ENCODE assay signal across 9 cellular contexts in genomic region chr4:39976945-39977488, GRCh38. TPM values are rescaled to one million over a fixed set of nuclear protein-coding genes. Genes with fewer than 3 reads are reported as not detected.
DNase-seq lines count a peak whose midpoint lies in the region; ATAC-seq, FAIRE-seq and TF ChIP-seq lines count a peak whose summit lies in the region.
"Had no signal": no experiment of that assay in that cellular context is flagged by ENCODE, and none has a peak within 500 bp of the region (broad histone marks: within the 10 kb centered on the region; RNA-seq: fewer than 3 reads in every experiment).

No MANE protein-coding gene starts in this region.

- peaks cover 32% of the 10 kb centered on the region for H3K4me1 Mint-ChIP-seq in activated B cell treated with CpG ODN at 0.5 μM for 24 hours

- FAIRE-seq in HTR-8/SVneo (lab: Jason Lieb, UNC): no peak
- FAIRE-seq: TTC549 had no signal

- H3K36me3 Mint-ChIP-seq in activated B cell treated with CpG ODN at 0.5 μM for 24 hours (ENCODE audit: low read depth): peaks cover 35% of the 10 kb centered on the region

- ATAC-seq in GM21423 (IDR thresholded peaks at IDR 0.05; ENCODE audit: unreplicated experiment): peak; percentile 22
- ATAC-seq in activated B cell treated with CpG ODN at 0.5 μM for 24 hours (ENCODE audit: low read depth): peak; percentile 17

- POLR2A ChIA-PET in activated B cell treated with CpG ODN at 0.5 μM for 24 hours (lab: Charles Lee): interaction anchor here (0.6 to 1.0 kb wide), 3 partner anchors 255 to 1215 kb away, joined by 3 to 5 read pairs (median 5); no protein-coding TSS in a partner anchor

- intact Hi-C loops in activated B cell treated with CpG ODN at 0.5 μM for 24 hours (cut with micrococcal nuclease): loop anchor here (1.0 to 10.0 kb wide), 15 partner anchors 45 to 1072 kb away; partner anchors contain the start of genes LIAS, RPL9, UBE2K and UGDH

- peak overlapping the region; percentile 83 for H3K4me3 Mint-ChIP-seq in activated B cell treated with CpG ODN at 0.5 μM for 24 hours

- H3K27ac Mint-ChIP-seq in activated B cell treated with CpG ODN at 0.5 μM for 24 hours: peak overlapping the region; percentile 85

- CTCF ChIA-PET in activated B cell treated with CpG ODN at 0.5 μM for 24 hours (lab: Charles Lee): interaction anchor here (0.6 kb wide), 1 partner anchor 406 kb away, joined by 3 read pairs; no protein-coding TSS in a partner anchor

- no peaks in the 10 kb centered on the region for H3K9me3 Mint-ChIP-seq in activated B cell treated with CpG ODN at 0.5 μM for 24 hours

- no peak for TF ChIP-seq CTCF in activated B cell treated with CpG ODN at 0.5 μM for 24 hours (IDR thresholded peaks at IDR 0.05)

- DNase-seq in COR-L47 (lab: John Stamatoyannopoulos, UW) (peak; percentile 36), HTR-8/SVneo (ENCODE audit: insufficient read length, low spot score) (peak; percentile 13), activated B cell treated with CpG ODN at 0.5 μM for 24 hours (no peak), cerebellar cortex (ENCODE audit: low spot score) (peak; percentile 17), left kidney (ENCODE audit: low read depth, low spot score) (peak; percentile 73), inferior parietal cortex (ENCODE audit: extremely low spot score) (no peak)
- DNase-seq in stimulated activated CD4-positive, alpha-beta T cell treated with anti-CD3 and anti-CD28 coated beads, Interleukin-2, amount 100 ng/mL, for 4 hours (ENCODE audit: low read depth): peak; percentile 54

- H3K27me3 Mint-ChIP-seq in activated B cell treated with CpG ODN at 0.5 μM for 24 hours: no peaks in the 10 kb centered on the region

RNA-seq across cellular contexts. Expression of gene PDS5A, which starts 0.7 kb away (rescaled TPM):
- 91.9 and 103 TPM in 2 replicates for total RNA-seq in activated B cell treated with CpG ODN at 0.5 μM for 24 hours

Comparison
In these comparisons a context has a peak if more than half of its experiments do, and no peak if none do; other contexts are left out.
1. DNase-seq: peak in COR-L47 (single experiment), HTR-8/SVneo (single experiment), cerebellar cortex (single experiment), left kidney (single experiment) and stimulated activated CD4-positive, alpha-beta T cell treated with anti-CD3 and anti-CD28 coated beads, Interleukin-2, amount 100 ng/mL, for 4 hours (single experiment); none in activated B cell treated with CpG ODN at 0.5 μM for 24 hours (single experiment) and inferior parietal cortex (single experiment).